Comparison of ENCODE assay signal across 26 cellular contexts in the genomic region with DNA sequence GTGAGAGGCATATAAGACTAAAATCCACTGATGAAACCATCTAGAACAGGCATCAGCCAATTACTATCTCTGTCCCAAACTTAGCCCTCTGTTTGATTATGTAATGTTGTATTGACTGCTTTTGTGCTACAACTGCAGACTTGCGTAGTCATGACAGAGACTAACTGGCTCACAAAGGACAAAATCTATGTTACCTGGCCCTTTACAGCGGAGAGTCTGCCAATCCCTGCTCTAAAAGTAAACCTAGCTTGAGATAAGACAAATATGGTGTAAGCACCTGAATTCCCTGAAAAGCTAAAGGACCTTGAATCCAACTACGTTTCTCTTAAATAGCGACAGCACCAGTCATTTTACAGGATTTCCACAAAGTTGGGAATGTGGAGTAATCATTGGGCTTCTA.
"Had no signal": no experiment of that assay in that cellular context is flagged by ENCODE, and none has a peak within 500 bp of the region (broad histone marks: within the 10 kb centered on the region; RNA-seq: fewer than 3 reads in every experiment).

No MANE protein-coding gene starts in this region.

- H3K4me3 ChIP-seq: colonic mucosa, coronary artery, dorsolateral prefrontal cortex, esophagus muscularis mucosa, esophagus squamous epithelium, gastrocnemius medialis, gastroesophageal sphincter, heart left ventricle, heart right ventricle had no signal

- ATAC-seq: effector memory CD8-positive, alpha-beta T cell; esophagus mucosa; foreskin keratinocyte; gastrocnemius medialis; gastroesophageal sphincter; heart left ventricle; heart right ventricle had no signal

- H3K27me3 ChIP-seq: colonic mucosa, dorsolateral prefrontal cortex, esophagus muscularis mucosa, esophagus squamous epithelium, foreskin keratinocyte, gastrocnemius medialis, gastroesophageal sphincter, heart left ventricle, heart right ventricle had no signal

- FAIRE-seq: colon, endometrium, endothelial cell of umbilical vein, frontal cortex had no signal

- DNase-seq: colonic mucosa; cortex of kidney; dermis blood vessel endothelial cell; effector CD8-positive, alpha-beta T cell; effector memory CD4-positive, alpha-beta T cell; effector memory CD8-positive, alpha-beta T cell; endodermal cell; erythroblast; esophagus squamous epithelium; foreskin fibroblast; foreskin keratinocyte; foreskin melanocyte; gastrocnemius medialis; glutamatergic neuron; heart left ventricle; heart right ventricle had no signal

- H3K36me3 ChIP-seq: colonic mucosa, esophagus muscularis mucosa, esophagus squamous epithelium, gastrocnemius medialis, gastroesophageal sphincter, heart left ventricle, heart right ventricle had no signal

- H3K9me3 ChIP-seq: colonic mucosa, esophagus muscularis mucosa, esophagus squamous epithelium, gastrocnemius medialis, gastroesophageal sphincter, heart left ventricle, heart right ventricle had no signal

- H3K4me1 ChIP-seq: colonic mucosa, esophagus muscularis mucosa, esophagus squamous epithelium, foreskin keratinocyte, gastrocnemius medialis, gastroesophageal sphincter, heart left ventricle, heart right ventricle had no signal

- H3K27ac ChIP-seq: colonic mucosa, coronary artery, dorsolateral prefrontal cortex, epithelial cell of prostate, esophagus muscularis mucosa, esophagus squamous epithelium, foreskin keratinocyte, gastrocnemius medialis, gastroesophageal sphincter, heart left ventricle, heart right ventricle had no signal
